In the genomic region with DNA sequence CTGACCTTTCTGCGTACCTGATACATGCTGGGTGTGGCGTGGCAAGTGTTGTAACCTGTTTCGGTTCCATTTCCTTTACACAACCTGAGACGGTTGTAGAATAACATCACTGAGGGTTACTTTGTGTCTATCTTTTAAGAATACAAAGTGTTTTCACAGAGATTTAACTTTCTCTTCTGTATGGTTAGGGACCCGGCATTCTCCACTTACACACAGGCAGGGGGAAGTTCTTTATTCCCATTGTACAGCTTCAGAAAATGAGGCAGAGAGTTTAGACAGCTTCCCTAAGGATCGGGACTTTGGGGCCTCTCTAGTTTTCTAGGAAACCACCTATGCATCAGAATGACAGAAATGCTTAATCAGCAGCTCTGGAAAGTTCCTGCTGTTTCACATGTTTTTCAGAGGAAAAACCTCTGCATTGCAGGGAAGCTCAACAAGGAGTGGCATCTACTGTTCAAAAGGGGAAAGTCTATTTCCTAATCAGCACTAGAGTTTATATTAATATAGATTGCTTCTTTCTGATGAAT, we compare ENCODE assay signal across 8 cellular contexts. TPM values are rescaled to one million over a fixed set of nuclear protein-coding genes. Genes with fewer than 3 reads are reported as not detected.
DNase-seq lines count a peak whose midpoint lies in the region; ATAC-seq and TF ChIP-seq lines count a peak whose summit lies in the region.

No MANE protein-coding gene starts in this region.

- H3K9me3 ChIP-seq in Caco-2 (no peaks in the 10 kb centered on the region), adrenal gland (replicated peaks in 1 of 3) (no peaks in the 10 kb centered on the region)

- H3K27me3 ChIP-seq in Caco-2 (replicated peaks; ENCODE audit: control insufficient read depth, insufficient read depth, low read length): no peaks in the 10 kb centered on the region
- no peaks in the 10 kb centered on the region for H3K27me3 ChIP-seq in adrenal gland

- no peaks in the 10 kb centered on the region for H3K27me3 Mint-ChIP-seq in Caco-2 (ENCODE audit: insufficient read depth, unreplicated experiment)

- CTCF ChIA-PET in Caco-2 (lab: Charles Lee): interaction anchor here (1.4 kb wide), 1 partner anchor 11 kb away, joined by 4 read pairs; no protein-coding TSS in a partner anchor

- DNase-seq in Caco-2 (no peak), adrenal gland (no peak), left kidney (ENCODE audit: low read depth, low spot score) (peak; percentile 38), superior temporal gyrus (ENCODE audit: extremely low spot score) (peak; percentile 63), DMS 273 (lab: John Stamatoyannopoulos, UW; ENCODE audit: unreplicated experiment) (no peak), NK-92 (lab: John Stamatoyannopoulos, UW; ENCODE audit: unreplicated experiment) (no peak)

- POLR2A ChIA-PET in Caco-2 (lab: Charles Lee): interaction anchor here (0.6 kb wide), 1 partner anchor 527 kb away, joined by 3 read pairs; no protein-coding TSS in a partner anchor

- H3K4me1 Mint-ChIP-seq in Caco-2 (ENCODE audit: low read depth, unreplicated experiment): peaks cover 12% of the 10 kb centered on the region

- H3K36me3 ChIP-seq in Caco-2 (ENCODE audit: control insufficient read depth, insufficient read depth, low read length): no peaks in the 10 kb centered on the region; the same call in 1 of the 2 replicates
- H3K36me3 ChIP-seq in adrenal gland (replicated peaks in 1 of 2): no peaks in the 10 kb centered on the region

- peak overlapping the region; percentile 43 for H3K4me3 ChIP-seq in Caco-2 (ENCODE audit: low read depth, low read length)
- H3K4me3 ChIP-seq in adrenal gland: peak overlapping the region; percentile 23 to 69 (median 64)

- intact Hi-C loops in Caco-2 (cut with micrococcal nuclease; ENCODE audit: unreplicated experiment): no loop called here
- intact Hi-C loops in adrenal gland (cut with DNase I): no loop called here

- TF ChIP-seq CTCF in Caco-2 (IDR thresholded peaks at IDR 0.05; ENCODE audit: insufficient read depth in 1 of 2, low read depth in 1 of 2, low read length in 1 of 2, severe bottlenecking in 1 of 2, unreplicated experiment in 1 of 2) (no peak), adrenal gland (IDR thresholded peaks at IDR 0.05) (no peak)

- 1 to 4% (median 3%) methylated on average over 6 of the region's 6 CpGs for WGBS in adrenal gland, 4 donors

- TF ChIP-seq POLR2A in adrenal gland (IDR thresholded peaks at IDR 0.05): no peak

- H3K4me3 Mint-ChIP-seq in Caco-2 (ENCODE audit: unreplicated experiment): peak overlapping the region; percentile 62

- H3K4me1 ChIP-seq in Caco-2 (peaks cover 7% of the 10 kb centered on the region; the same call in 1 of the 2 replicates), adrenal gland (replicated peaks in 1 of 2) (peaks cover 17 to 35% of the 10 kb centered on the region in 2 donors)

- ATAC-seq in GM19397 (IDR thresholded peaks at IDR 0.05; ENCODE audit: unreplicated experiment) (peak; percentile 73), HG03442 (IDR thresholded peaks at IDR 0.05; ENCODE audit: unreplicated experiment) (peak; percentile 68)

- peak overlapping the region; percentile 95 to 99 (median 97) for H3K27ac ChIP-seq in adrenal gland

- H3K9me3 Mint-ChIP-seq in Caco-2 (ENCODE audit: unreplicated experiment): no peaks in the 10 kb centered on the region

- peaks cover 41% of the 10 kb centered on the region for H3K36me3 Mint-ChIP-seq in Caco-2 (ENCODE audit: insufficient read depth, unreplicated experiment)

- peak overlapping the region; percentile 39 for H3K27ac Mint-ChIP-seq in Caco-2 (ENCODE audit: unreplicated experiment)

- TSS peak; percentile 11 for BruUV-seq in Caco-2 (replicated peaks; lab: Mats Ljungman, UMichigan)

RNA-seq across cellular contexts. Expression of gene CAST, which starts 41.3 kb away (rescaled TPM):
- total RNA-seq in Caco-2 (2022): 418 and 426 TPM in 2 replicates
- 100 to 1,000 TPM; 130 to 229 (median 185) TPM for total RNA-seq in adrenal gland
- 100 to 1,000 TPM in 1 of 3 donors, 10 to 100 TPM in 2; 54.3 to 329 (median 81.6) TPM for polyA plus RNA-seq in adrenal gland

Comparison
In these comparisons a context has a peak if more than half of its experiments do, and no peak if none do; other contexts are left out.
1. DNase-seq: peak in left kidney (single experiment) and superior temporal gyrus (single experiment); none in Caco-2 (0 of 2), adrenal gland (0 of 7), DMS 273 (single experiment) and NK-92 (single experiment).